11 cellular contexts compared by ENCODE assay signal in genomic region chr5:171312129-171312819, GRCh38. TPM values are rescaled to one million over a fixed set of nuclear protein-coding genes. Genes with fewer than 3 reads are reported as not detected.
DNase-seq lines count a peak whose midpoint lies in the region; ATAC-seq and TF ChIP-seq lines count a peak whose summit lies in the region.
"Had no signal": no experiment of that assay in that cellular context is flagged by ENCODE, and none has a peak within 500 bp of the region (broad histone marks: within the 10 kb centered on the region; RNA-seq: fewer than 3 reads in every experiment).

No MANE protein-coding gene starts in this region.

- TF ChIP-seq CTCF in suprapubic skin (IDR thresholded peaks at IDR 0.05), result no peak
- no peak for TF ChIP-seq CTCF in testis (IDR thresholded peaks at IDR 0.05)

- H2BK120ac ChIP-seq in mesenchymal stem cell (ENCODE audit: low read depth, low read length), result no peak overlapping the region

- H3K4me3 Mint-ChIP-seq in activated naive CD4-positive, alpha-beta T cell treated with anti-CD3 and anti-CD28 coated beads, Interleukin-2, amount 50 U/mL, for 24 hours, result peak overlapping the region; percentile 67
- H3K4me3 Mint-ChIP-seq in activated naive CD8-positive, alpha-beta T cell treated with anti-CD3 and anti-CD28 coated beads, Interleukin-2, amount 50 U/mL, for 24 hours, result peak overlapping the region; percentile 41

- no peak overlapping the region for H2AFZ ChIP-seq in mesenchymal stem cell (ENCODE audit: low read depth, low read length)

- no peaks in the 10 kb centered on the region for H3K36me3 Mint-ChIP-seq in activated naive CD4-positive, alpha-beta T cell treated with anti-CD3 and anti-CD28 coated beads, Interleukin-2, amount 50 U/mL, for 24 hours
- H3K36me3 Mint-ChIP-seq in activated naive CD4-positive, alpha-beta T cell treated with anti-CD3 and anti-CD28 coated beads, Interleukin-2, amount 50 U/mL, for 72 hours, result peaks cover 0 to 6% of the 10 kb centered on the region in 2 donors
- no peaks in the 10 kb centered on the region for H3K36me3 Mint-ChIP-seq in activated naive CD8-positive, alpha-beta T cell treated with anti-CD3 and anti-CD28 coated beads, Interleukin-2, amount 50 U/mL, for 24 hours (ENCODE audit: low read depth)
- H3K36me3 Mint-ChIP-seq: CD4-positive, alpha-beta memory T cell had no signal

- H3K14ac ChIP-seq in mesenchymal stem cell (ENCODE audit: low read length in 2 of 2), result no peak overlapping the region

- 3% methylated on average over 65 of the region's 66 CpGs for WGBS in mesenchymal stem cell
- 2% methylated on average over 43 of the region's 66 CpGs for WGBS in suprapubic skin
- WGBS in testis, 2 donors, result 4 to 6% methylated on average over 27 to 66 of the region's 66 CpGs

- no peak overlapping the region for H3K27ac ChIP-seq in mesenchymal stem cell (ENCODE audit: low read length, poor library complexity, severe bottlenecking)
- no peak overlapping the region for H3K27ac ChIP-seq in suprapubic skin
- H3K27ac ChIP-seq in testis, result no peak overlapping the region

- H2BK12ac ChIP-seq in mesenchymal stem cell (ENCODE audit: low read length in 2 of 2), result no peak overlapping the region

- no peaks in the 10 kb centered on the region for H3K9me3 Mint-ChIP-seq in activated naive CD4-positive, alpha-beta T cell treated with anti-CD3 and anti-CD28 coated beads, Interleukin-2, amount 50 U/mL, for 24 hours
- H3K9me3 Mint-ChIP-seq in activated naive CD4-positive, alpha-beta T cell treated with anti-CD3 and anti-CD28 coated beads, Interleukin-2, amount 50 U/mL, for 72 hours, result no peaks in the 10 kb centered on the region
- no peaks in the 10 kb centered on the region for H3K9me3 Mint-ChIP-seq in activated naive CD8-positive, alpha-beta T cell treated with anti-CD3 and anti-CD28 coated beads, Interleukin-2, amount 50 U/mL, for 24 hours
- H3K9me3 Mint-ChIP-seq: T-helper 2 cell treated with Interferon-gamma antibody and Interleukin-4, amounts not matched to agents 5 μg/mL and 100 μg/mL, for 36 hours had no signal

- ATAC-seq in activated naive CD4-positive, alpha-beta T cell treated with anti-CD3 and anti-CD28 coated beads, Interleukin-2, amount 50 U/mL, for 72 hours, result no peak
- no peak for ATAC-seq in activated naive CD8-positive, alpha-beta T cell treated with anti-CD3 and anti-CD28 coated beads, Interleukin-2, amount 50 U/mL, for 24 hours
- ATAC-seq in HG03135 (IDR thresholded peaks at IDR 0.05; ENCODE audit: unreplicated experiment) (no peak), GM21526 (IDR thresholded peaks at IDR 0.05; ENCODE audit: low FRiP score, unreplicated experiment) (no peak)

- no peak overlapping the region for H4K91ac ChIP-seq in mesenchymal stem cell (ENCODE audit: low read length)

- H3K9ac ChIP-seq in mesenchymal stem cell (ENCODE audit: low read length), result no peak overlapping the region

- peak overlapping the region; percentile 52 for H3K4me2 ChIP-seq in mesenchymal stem cell (ENCODE audit: low read length, poor library complexity, severe bottlenecking)

- H3K18ac ChIP-seq in mesenchymal stem cell (ENCODE audit: low read depth in 1 of 2, low read length in 2 of 2), result peak overlapping the region in 1 of 2 experiments; percentile 21

- no peak overlapping the region for H3K27ac Mint-ChIP-seq in activated naive CD4-positive, alpha-beta T cell treated with anti-CD3 and anti-CD28 coated beads, Interleukin-2, amount 50 U/mL, for 24 hours
- no peak overlapping the region for H3K27ac Mint-ChIP-seq in activated naive CD4-positive, alpha-beta T cell treated with anti-CD3 and anti-CD28 coated beads, Interleukin-2, amount 50 U/mL, for 72 hours
- no peak overlapping the region for H3K27ac Mint-ChIP-seq in activated naive CD8-positive, alpha-beta T cell treated with anti-CD3 and anti-CD28 coated beads, Interleukin-2, amount 50 U/mL, for 24 hours
- H3K27ac Mint-ChIP-seq: CD4-positive, alpha-beta memory T cell had no signal

- TF ChIP-seq POLR2A in suprapubic skin (IDR thresholded peaks at IDR 0.05) (no peak), testis (IDR thresholded peaks at IDR 0.05) (no peak)

- peaks cover 1% of the 10 kb centered on the region for H3K9me3 ChIP-seq in mesenchymal stem cell (ENCODE audit: control insufficient read depth, low read length)
- H3K9me3 ChIP-seq in suprapubic skin, result no peaks in the 10 kb centered on the region
- no peaks in the 10 kb centered on the region for H3K9me3 ChIP-seq in testis

- H3K4me3 ChIP-seq in mesenchymal stem cell (ENCODE audit: insufficient read depth in 1 of 2, low read depth in 1 of 2, low read length in 2 of 2) (no peak overlapping the region), suprapubic skin (peak overlapping the region; percentile 35), testis (peak overlapping the region in 1 of 2 donors; percentile 34)

- no peaks in the 10 kb centered on the region for H3K36me3 ChIP-seq in mesenchymal stem cell (ENCODE audit: control insufficient read depth in 1 of 2, insufficient read depth in 2 of 2, low read depth in 1 of 2, low read length in 2 of 2)
- H3K36me3 ChIP-seq in suprapubic skin, result no peaks in the 10 kb centered on the region
- no peaks in the 10 kb centered on the region for H3K36me3 ChIP-seq in testis (ENCODE audit: low read depth, missing control alignments)

- no peak overlapping the region for H3K4ac ChIP-seq in mesenchymal stem cell (ENCODE audit: low read depth in 1 of 2, low read length in 2 of 2)

- intact Hi-C loops in testis (cut with DNase I; ENCODE audit: low total_unique reads), result no loop called here

- no peak for DNase-seq in activated naive CD4-positive, alpha-beta T cell treated with anti-CD3 and anti-CD28 coated beads, Interleukin-2, amount 50 U/mL, for 72 hours (ENCODE audit: low spot score in 2 of 2)
- no peak for DNase-seq in activated naive CD8-positive, alpha-beta T cell treated with anti-CD3 and anti-CD28 coated beads, Interleukin-2, amount 50 U/mL, for 24 hours
- DNase-seq in mesenchymal stem cell (peak; percentile 39), suprapubic skin (ENCODE audit: low spot score in 2 of 2) (peak in 1 of 2 donors; percentile 76), testis (no peak)
- DNase-seq: CD4-positive, alpha-beta memory T cell had no signal

- H2BK5ac ChIP-seq in mesenchymal stem cell (ENCODE audit: low read depth, low read length, poor library complexity, severe bottlenecking), result no peak overlapping the region

- H2BK15ac ChIP-seq in mesenchymal stem cell (ENCODE audit: low read depth, poor library complexity, severe bottlenecking), result no peak overlapping the region

- peaks cover 58% of the 10 kb centered on the region for H3K4me1 ChIP-seq in mesenchymal stem cell (ENCODE audit: control insufficient read depth, insufficient read depth, low read depth, low read length)
- peaks cover 89% of the 10 kb centered on the region for H3K4me1 ChIP-seq in suprapubic skin
- peaks cover 30% of the 10 kb centered on the region for H3K4me1 ChIP-seq in testis

- peaks cover 33% of the 10 kb centered on the region for H3K4me1 Mint-ChIP-seq in activated naive CD4-positive, alpha-beta T cell treated with anti-CD3 and anti-CD28 coated beads, Interleukin-2, amount 50 U/mL, for 24 hours
- peaks cover 35% of the 10 kb centered on the region for H3K4me1 Mint-ChIP-seq in activated naive CD8-positive, alpha-beta T cell treated with anti-CD3 and anti-CD28 coated beads, Interleukin-2, amount 50 U/mL, for 24 hours

- H3K79me1 ChIP-seq in mesenchymal stem cell (replicated peaks; ENCODE audit: low read length, poor library complexity, severe bottlenecking), result no peaks in the 10 kb centered on the region

- H2AK5ac ChIP-seq in mesenchymal stem cell (ENCODE audit: low read length, severe bottlenecking), result no peak overlapping the region

- H3K27me3 ChIP-seq in mesenchymal stem cell (ENCODE audit: control insufficient read depth in 1 of 2, insufficient read depth in 1 of 2, low read length in 2 of 2) (peaks cover 93 to 96% of the 10 kb centered on the region in 2 experiments), suprapubic skin (peaks cover 100% of the 10 kb centered on the region), testis (peaks cover 6% of the 10 kb centered on the region)

- no peak overlapping the region for H4K8ac ChIP-seq in mesenchymal stem cell (ENCODE audit: low read length)

- peak overlapping the region in 1 of 2 experiments; percentile 77 for H3K23ac ChIP-seq in mesenchymal stem cell (ENCODE audit: low read length in 2 of 2)

- peaks cover 42% of the 10 kb centered on the region for H3K27me3 Mint-ChIP-seq in activated naive CD4-positive, alpha-beta T cell treated with anti-CD3 and anti-CD28 coated beads, Interleukin-2, amount 50 U/mL, for 24 hours
- H3K27me3 Mint-ChIP-seq in activated naive CD8-positive, alpha-beta T cell treated with anti-CD3 and anti-CD28 coated beads, Interleukin-2, amount 50 U/mL, for 24 hours, result peaks cover 75% of the 10 kb centered on the region

- no peak for TF ChIP-seq EP300 in suprapubic skin (IDR thresholded peaks at IDR 0.05)

RNA-seq across cellular contexts. Expression of gene TLX3, which starts 3.2 kb away (rescaled TPM):
- not detected for total RNA-seq in activated naive CD4-positive, alpha-beta T cell treated with anti-CD3 and anti-CD28 coated beads, Interleukin-2, amount 50 U/mL, for 72 hours
- not detected for polyA plus RNA-seq in mesenchymal stem cell (2013, experiment 1 of 2)
- polyA plus RNA-seq in mesenchymal stem cell (2013, experiment 2 of 2), result not detected
- not detected for total RNA-seq in suprapubic skin
- total RNA-seq in testis, result not detected
- 0.21 TPM for polyA plus RNA-seq in testis (ENCODE audit: insufficient read depth, low read depth, low replicate concordance)
- total RNA-seq: CD4-positive, alpha-beta memory T cell; fibroblast of villous mesenchyme had no signal
- polyA plus RNA-seq: CD4-positive, alpha-beta memory T cell had no signal
